28 cellular contexts compared by ENCODE assay signal in the genomic region with DNA sequence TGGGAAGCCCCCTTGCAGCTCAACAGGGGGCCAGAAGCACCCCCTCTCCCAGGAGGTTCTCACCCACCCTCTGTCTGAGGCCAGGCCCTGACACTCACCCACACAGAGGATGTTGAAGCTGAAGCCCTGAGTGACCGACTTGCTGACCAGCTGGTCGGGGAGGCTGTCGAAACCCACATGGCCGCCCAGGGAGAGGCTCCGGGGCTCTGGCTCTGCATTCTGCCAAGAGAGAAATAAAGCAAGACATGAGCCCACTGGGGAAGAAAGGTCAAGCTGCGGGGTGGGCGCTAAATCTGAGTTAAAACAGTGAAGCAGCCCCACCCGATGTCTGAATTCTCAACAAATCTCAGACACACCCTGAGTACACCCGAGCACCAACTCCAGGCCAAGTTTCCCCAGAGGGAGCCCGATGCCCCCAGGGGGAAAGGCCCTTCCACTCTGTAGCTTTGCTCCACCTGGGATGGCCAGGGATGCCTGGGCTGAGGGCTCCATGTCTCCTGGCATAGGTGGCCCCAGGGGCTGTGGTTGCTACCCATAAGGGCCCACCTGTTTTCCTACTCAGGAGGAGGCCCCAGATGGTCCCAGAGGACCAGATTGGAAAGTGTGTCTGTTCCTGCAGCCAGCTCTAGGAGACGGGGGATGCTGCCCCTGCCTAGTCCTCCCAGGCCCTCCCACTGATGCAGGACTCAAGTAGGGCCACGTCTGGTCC. TPM values are rescaled to one million over a fixed set of nuclear protein-coding genes. Genes with fewer than 3 reads are reported as not detected.
DNase-seq lines count a peak whose midpoint lies in the region; ATAC-seq and TF ChIP-seq lines count a peak whose summit lies in the region.
"Had no signal": no experiment of that assay in that cellular context is flagged by ENCODE, and none has a peak within 500 bp of the region (broad histone marks: within the 10 kb centered on the region; RNA-seq: fewer than 3 reads in every experiment).

No MANE protein-coding gene starts in this region.

- H3K4me1 Mint-ChIP-seq in activated T-cell treated with anti-CD3 and anti-CD28 coated beads, Interleukin-2, amount 50 U/mL, for 24 hours (ENCODE audit: low read depth), result no peaks in the 10 kb centered on the region
- H3K4me1 Mint-ChIP-seq: neural crest cell had no signal

- H3K36me3 ChIP-seq in upper lobe of left lung, result peaks cover 11 to 48% (median 37%) of the 10 kb centered on the region in 4 donors
- H3K36me3 ChIP-seq: uterus had no signal

- H3K4me3 ChIP-seq in coronary artery, result no peak overlapping the region
- no peak overlapping the region for H3K4me3 ChIP-seq in upper lobe of left lung
- H3K4me3 ChIP-seq: adrenal gland, uterus had no signal

- no peak overlapping the region for H3K4me3 Mint-ChIP-seq in activated T-cell treated with anti-CD3 and anti-CD28 coated beads, Interleukin-2, amount 50 U/mL, for 24 hours
- H3K4me3 Mint-ChIP-seq: activated CD8-positive, alpha-beta T cell treated with anti-CD3 and anti-CD28 coated beads, Interleukin-2, amount 10 ng/mL, durations not matched to agents 7 days and 5 days; activated naive CD4-positive, alpha-beta T cell treated with anti-CD3 and anti-CD28 coated beads for 36 hours; activated T-cell treated with anti-CD3 and anti-CD28 coated beads, Interleukin-2, amount 50 U/mL, for 4 hours; CD4-positive, alpha-beta memory T cell; neural crest cell had no signal

- TF ChIP-seq CTCF in coronary artery (IDR thresholded peaks at IDR 0.05), result no peak
- no peak for TF ChIP-seq CTCF in upper lobe of left lung (IDR thresholded peaks at IDR 0.05)

- H3K27ac ChIP-seq in coronary artery (peak overlapping the region in 1 of 2 donors; percentile 66), upper lobe of left lung (no peak overlapping the region)
- H3K27ac ChIP-seq: adrenal gland, brain microvascular endothelial cell, uterus had no signal

- peaks cover 11% of the 10 kb centered on the region for H3K36me3 Mint-ChIP-seq in activated T-cell treated with anti-CD3 and anti-CD28 coated beads, Interleukin-2, amount 50 U/mL, for 24 hours (ENCODE audit: low read depth)

- no peaks in the 10 kb centered on the region for H3K27me3 ChIP-seq in upper lobe of left lung
- H3K27me3 ChIP-seq: adrenal gland, brain microvascular endothelial cell, uterus had no signal

- H3K9me3 ChIP-seq in upper lobe of left lung, result no peaks in the 10 kb centered on the region
- H3K9me3 ChIP-seq: adrenal gland, uterus had no signal

- H3K27ac Mint-ChIP-seq in activated T-cell treated with anti-CD3 and anti-CD28 coated beads, Interleukin-2, amount 50 U/mL, for 24 hours, result no peak overlapping the region
- H3K27ac Mint-ChIP-seq: activated CD8-positive, alpha-beta T cell treated with anti-CD3 and anti-CD28 coated beads, Interleukin-2, amount 10 ng/mL, durations not matched to agents 7 days and 5 days; activated naive CD4-positive, alpha-beta T cell treated with anti-CD3 and anti-CD28 coated beads for 36 hours had no signal

- no peak for TF ChIP-seq EP300 in upper lobe of left lung (IDR thresholded peaks at IDR 0.05)

- DNase-seq in activated T-cell treated with anti-CD3 and anti-CD28 coated beads, Interleukin-2, amount 50 U/mL, for 24 hours, result peak; percentile 18
- DNase-seq in activated T-cell treated with anti-CD3 and anti-CD28 coated beads, Interleukin-2, amount 50 U/mL, for 48 hours, result no peak
- DNase-seq in coronary artery (ENCODE audit: low spot score) (peak; percentile 73), mesenteric fat pad (ENCODE audit: low spot score) (peak; percentile 85), upper lobe of left lung (peak; percentile 5 to 50), COLO668 (lab: John Stamatoyannopoulos, UW; ENCODE audit: unreplicated experiment) (no peak), Kasumi-1 (lab: John Stamatoyannopoulos, UW) (no peak)
- DNase-seq: activated CD8-positive, alpha-beta T cell treated with anti-CD3 and anti-CD28 coated beads, Interleukin-2, amount 10 ng/mL, durations not matched to agents 7 days and 5 days; activated naive CD4-positive, alpha-beta T cell treated with anti-CD3 and anti-CD28 coated beads for 36 hours; activated T-cell treated with anti-CD3 and anti-CD28 coated beads, Interleukin-2, amount 50 U/mL, for 4 hours; brain microvascular endothelial cell; CD4-positive, alpha-beta memory T cell; DMS 273 treated with DMSO at 0.1 percent for 48 hours; effector CD8-positive, alpha-beta T cell; mammary epithelial cell; NCI-H1105 treated with DMSO at 0.1 percent for 48 hours; NCI-H2029; NCI-H2227 treated with DMSO at 0.1 percent for 48 hours; stimulated activated CD4-positive, alpha-beta T cell treated with anti-CD3 and anti-CD28 coated beads, Interleukin-15, amount 100 ng/mL, for 24 hours; stimulated activated naive CD4-positive, alpha-beta T cell; uterus had no signal

- H3K27me3 Mint-ChIP-seq in activated T-cell treated with anti-CD3 and anti-CD28 coated beads, Interleukin-2, amount 50 U/mL, for 24 hours, result no peaks in the 10 kb centered on the region
- H3K27me3 Mint-ChIP-seq: CD4-positive, alpha-beta memory T cell had no signal

- ATAC-seq in upper lobe of left lung (ENCODE audit: low FRiP score in 2 of 2) (no peak), GM19324 (IDR thresholded peaks at IDR 0.05; ENCODE audit: low FRiP score, unreplicated experiment) (no peak)
- ATAC-seq: activated CD8-positive, alpha-beta T cell treated with anti-CD3 and anti-CD28 coated beads, Interleukin-2, amount 10 ng/mL, durations not matched to agents 7 days and 5 days; activated T-cell treated with anti-CD3 and anti-CD28 coated beads, Interleukin-2, amount 50 U/mL, for 4 hours; sciatic nerve had no signal

- WGBS in upper lobe of left lung, 2 donors, result 60 to 82% methylated on average over 1 to 11 of the region's 12 CpGs

- no peak for TF ChIP-seq POLR2A in upper lobe of left lung (IDR thresholded peaks at IDR 0.05)

- H3K4me1 ChIP-seq in upper lobe of left lung, result peaks cover 11 to 18% (median 14%) of the 10 kb centered on the region in 4 donors
- H3K4me1 ChIP-seq: uterus had no signal

- H3K9me3 Mint-ChIP-seq in activated T-cell treated with anti-CD3 and anti-CD28 coated beads, Interleukin-2, amount 50 U/mL, for 24 hours, result no peaks in the 10 kb centered on the region
- H3K9me3 Mint-ChIP-seq: activated naive CD4-positive, alpha-beta T cell treated with anti-CD3 and anti-CD28 coated beads for 36 hours; activated T-cell treated with anti-CD3 and anti-CD28 coated beads, Interleukin-2, amount 50 U/mL, for 4 hours; CD4-positive, alpha-beta memory T cell; neural crest cell had no signal

RNA-seq across cellular contexts. Expression of gene SEPTIN8, which starts 11.6 kb away (rescaled TPM):
- total RNA-seq in mesenteric fat pad, result 33.4 TPM
- 10 to 100 TPM; 26.3 to 41.5 (median 31.5) TPM for total RNA-seq in upper lobe of left lung

RNA-seq across cellular contexts. Expression of gene CCNI2, which starts 18.2 kb away (rescaled TPM):
- total RNA-seq in mesenteric fat pad, result not detected
- under 1 TPM in 5 of 6 donors, not detected in 1; 0.26 to 0.84 (median 0.46) TPM for total RNA-seq in upper lobe of left lung
- total RNA-seq: A172, H4, mammary epithelial cell, neural crest cell, uterus had no signal

RNA-seq across cellular contexts. Expression of gene KIF3A, which starts 28.1 kb away (rescaled TPM):
- 5.2 TPM for total RNA-seq in mesenteric fat pad
- total RNA-seq in upper lobe of left lung, result 10 to 100 TPM; 10.3 to 22.3 (median 17.0) TPM

RNA-seq across cellular contexts. Expression of gene SOWAHA, which starts 47.6 kb away (rescaled TPM):
- not detected for total RNA-seq in mesenteric fat pad
- total RNA-seq in upper lobe of left lung, result 1 to 10 TPM in 1 of 6 donors, under 1 TPM in 4, not detected in 1; 0.30 to 1.0 (median 0.55) TPM
- total RNA-seq: A172; activated CD8-positive, alpha-beta T cell treated with anti-CD3 and anti-CD28 coated beads, Interleukin-2, amount 10 ng/mL, durations not matched to agents 7 days and 5 days; activated naive CD4-positive, alpha-beta T cell treated with anti-CD3 and anti-CD28 coated beads for 36 hours; CD4-positive, alpha-beta memory T cell; mammary epithelial cell; MCF 10A; neural crest cell had no signal

Comparison
In these comparisons a context has a peak if more than half of its experiments do, and no peak if none do; other contexts are left out.
1. DNase-seq: peak in activated T-cell treated with anti-CD3 and anti-CD28 coated beads, Interleukin-2, amount 50 U/mL, for 24 hours (single experiment), coronary artery (single experiment), mesenteric fat pad (single experiment) and upper lobe of left lung (2 of 2); none in activated T-cell treated with anti-CD3 and anti-CD28 coated beads, Interleukin-2, amount 50 U/mL, for 48 hours (0 of 2), COLO668 (single experiment) and Kasumi-1 (0 of 2).